ENCODE assay signal across 1 cellular context in genomic region chr11:10692716-10693115, GRCh38.
TF ChIP-seq lines count a peak whose summit lies in the region.

No MANE protein-coding gene starts in this region.

TF ChIP-seq in SK-N-SH treated with all-trans-retinoic acid at 6 μM for 48 hours, 23 proteins besides CTCF, POLR2A, EP300 and RAD21 (continued from another document):
- no peak for TF ChIP-seq CSRNP3 (CRISPR knock-in tag; IDR thresholded peaks at IDR 0.05)
